ENCODE assay signal across 8 cellular contexts in the genomic region with DNA sequence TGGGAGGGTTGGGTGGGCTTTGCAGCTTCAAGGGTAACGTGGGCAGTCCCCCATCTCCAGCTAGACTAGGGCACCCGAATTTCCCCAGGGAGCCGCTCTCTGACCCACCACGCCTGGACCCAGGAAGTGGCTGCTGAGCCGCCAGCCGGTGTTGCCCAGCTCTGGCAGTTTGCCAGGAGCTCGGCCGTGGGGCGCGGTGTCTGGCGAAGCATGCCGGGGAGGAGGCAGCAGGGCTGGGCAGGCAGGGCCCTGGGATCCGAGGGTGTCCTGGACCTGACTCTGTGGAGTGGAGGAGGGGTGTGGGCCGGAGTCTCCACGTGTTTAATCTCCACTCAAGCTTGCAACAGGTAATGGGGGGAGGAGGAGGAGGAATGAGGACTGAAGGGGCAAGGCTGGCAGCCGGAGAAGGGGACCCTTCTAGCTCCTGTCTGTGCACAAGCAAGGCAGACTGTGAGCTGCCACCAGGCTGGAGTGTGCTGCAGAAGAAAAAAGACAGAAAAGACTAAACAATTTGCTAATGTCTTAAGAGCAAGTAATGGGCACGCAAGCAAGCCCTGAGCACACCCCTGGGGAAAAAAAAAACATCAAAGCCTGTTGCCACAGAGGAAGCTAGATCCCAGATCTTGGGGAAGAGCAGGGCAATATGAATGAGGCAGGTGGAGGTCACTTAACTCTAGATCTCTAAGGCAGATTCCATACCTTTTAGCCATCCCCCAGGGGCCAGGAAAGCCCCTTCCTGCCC. TPM values are rescaled to one million over a fixed set of nuclear protein-coding genes. Genes with fewer than 3 reads are reported as not detected.
DNase-seq lines count a peak whose midpoint lies in the region; ATAC-seq and TF ChIP-seq lines count a peak whose summit lies in the region.

No MANE protein-coding gene starts in this region.

- no peaks in the 10 kb centered on the region for H3K9me3 ChIP-seq in mononuclear cell (ENCODE audit: low read depth, low read length)
- no peaks in the 10 kb centered on the region for H3K9me3 ChIP-seq in thymus (ENCODE audit: control insufficient read depth)

- H3K4me3 ChIP-seq in mononuclear cell (ENCODE audit: low read length) (peak overlapping the region; percentile 46), thymus (ENCODE audit: low read length) (peak overlapping the region; percentile 32)

- H3K27ac ChIP-seq in thymus (ENCODE audit: low read depth) = peak overlapping the region; percentile 52

- H3K27me3 ChIP-seq in mononuclear cell (ENCODE audit: insufficient read depth, low read length) (peaks cover 12% of the 10 kb centered on the region), thymus (ENCODE audit: control insufficient read depth, insufficient read depth) (peaks cover 6% of the 10 kb centered on the region)

- ATAC-seq in activated CD4-positive, CD25-positive, alpha-beta regulatory T cell treated with anti-CD3 and anti-CD28 coated beads, Interleukin-2, amount 50 U/mL, for 24 hours = no peak
- ATAC-seq in SK-N-SH treated with all-trans-retinoic acid at 6 μM for 48 hours (peak; percentile 17; the same call in 2 of the 3 replicates), HG02981 (IDR thresholded peaks at IDR 0.05; ENCODE audit: unreplicated experiment) (no peak)

- H3K4me1 ChIP-seq in mononuclear cell (ENCODE audit: insufficient read depth, low read length) (peaks cover 35% of the 10 kb centered on the region), thymus (ENCODE audit: control insufficient read depth, insufficient read depth, low read length) (no peaks in the 10 kb centered on the region)

- no peaks in the 10 kb centered on the region for H3K36me3 ChIP-seq in thymus (ENCODE audit: control insufficient read depth, insufficient read depth)

- DNase-seq in activated CD4-positive, CD25-positive, alpha-beta regulatory T cell treated with anti-CD3 and anti-CD28 coated beads, Interleukin-2, amount 50 U/mL, for 72 hours = peak; percentile 42
- peak; percentile 21 for DNase-seq in cerebellar cortex (ENCODE audit: low spot score)
- DNase-seq in HPDE6-E6E7 (ENCODE audit: extremely low spot score) = no peak

- WGBS in thymus = 18% methylated on average over 17 of the region's 17 CpGs

TF ChIP-seq in SK-N-SH treated with all-trans-retinoic acid at 6 μM for 48 hours, 23 proteins besides CTCF, POLR2A, EP300 and RAD21:
- TF ChIP-seq CSDC2 (CRISPR knock-in tag; IDR thresholded peaks at IDR 0.05) (no peak), TOX (CRISPR knock-in tag; IDR thresholded peaks at IDR 0.05; ENCODE audit: borderline replicate concordance) (no peak), ZC3H10 (CRISPR knock-in tag; IDR thresholded peaks at IDR 0.05) (no peak), ARNTL (CRISPR knock-in tag; IDR thresholded peaks at IDR 0.05; ENCODE audit: borderline replicate concordance, low read depth) (no peak), ZFP3 (CRISPR knock-in tag; IDR thresholded peaks at IDR 0.05) (no peak), ESRRG (CRISPR knock-in tag; IDR thresholded peaks at IDR 0.05) (no peak), GLIS3 (CRISPR knock-in tag; IDR thresholded peaks at IDR 0.05) (no peak), SNAI2 (CRISPR knock-in tag; IDR thresholded peaks at IDR 0.05) (no peak)
- TF ChIP-seq, protein P1, sequence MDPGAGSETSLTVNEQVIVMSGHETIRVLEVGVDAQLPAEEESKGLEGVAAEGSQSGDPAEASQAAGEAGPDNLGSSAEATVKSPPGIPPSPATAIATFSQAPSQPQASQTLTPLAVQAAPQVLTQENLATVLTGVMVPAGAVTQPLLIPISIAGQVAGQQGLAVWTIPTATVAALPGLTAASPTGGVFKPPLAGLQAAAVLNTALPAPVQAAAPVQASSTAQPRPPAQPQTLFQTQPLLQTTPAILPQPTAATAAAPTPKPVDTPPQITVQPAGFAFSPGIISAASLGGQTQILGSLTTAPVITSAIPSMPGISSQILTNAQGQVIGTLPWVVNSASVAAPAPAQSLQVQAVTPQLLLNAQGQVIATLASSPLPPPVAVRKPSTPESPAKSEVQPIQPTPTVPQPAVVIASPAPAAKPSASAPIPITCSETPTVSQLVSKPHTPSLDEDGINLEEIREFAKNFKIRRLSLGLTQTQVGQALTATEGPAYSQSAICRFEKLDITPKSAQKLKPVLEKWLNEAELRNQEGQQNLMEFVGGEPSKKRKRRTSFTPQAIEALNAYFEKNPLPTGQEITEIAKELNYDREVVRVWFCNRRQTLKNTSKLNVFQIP (CRISPR knock-in tag; IDR thresholded peaks at IDR 0.05; ENCODE audit: borderline replicate concordance, low read depth) = no peak
- TF ChIP-seq, protein P2, sequence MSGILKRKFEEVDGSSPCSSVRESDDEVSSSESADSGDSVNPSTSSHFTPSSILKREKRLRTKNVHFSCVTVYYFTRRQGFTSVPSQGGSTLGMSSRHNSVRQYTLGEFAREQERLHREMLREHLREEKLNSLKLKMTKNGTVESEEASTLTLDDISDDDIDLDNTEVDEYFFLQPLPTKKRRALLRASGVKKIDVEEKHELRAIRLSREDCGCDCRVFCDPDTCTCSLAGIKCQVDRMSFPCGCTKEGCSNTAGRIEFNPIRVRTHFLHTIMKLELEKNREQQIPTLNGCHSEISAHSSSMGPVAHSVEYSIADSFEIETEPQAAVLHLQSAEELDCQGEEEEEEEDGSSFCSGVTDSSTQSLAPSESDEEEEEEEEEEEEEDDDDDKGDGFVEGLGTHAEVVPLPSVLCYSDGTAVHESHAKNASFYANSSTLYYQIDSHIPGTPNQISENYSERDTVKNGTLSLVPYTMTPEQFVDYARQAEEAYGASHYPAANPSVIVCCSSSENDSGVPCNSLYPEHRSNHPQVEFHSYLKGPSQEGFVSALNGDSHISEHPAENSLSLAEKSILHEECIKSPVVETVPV (CRISPR knock-in tag; IDR thresholded peaks at IDR 0.05) = no peak

RNA-seq across cellular contexts. Expression of a gene that starts 2.4 kb away (rescaled TPM):
- 21.0 TPM for total RNA-seq in mononuclear cell
- polyA plus RNA-seq in thymus = 0.25 TPM
